Comparison of ENCODE assay signal across 32 cellular contexts in genomic region chrX:113202601-113203000, GRCh38.
"Had no signal": no experiment of that assay in that cellular context is flagged by ENCODE, and none has a peak within 500 bp of the region (broad histone marks: within the 10 kb centered on the region; RNA-seq: fewer than 3 reads in every experiment).

No MANE protein-coding gene starts in this region.

- H3K4me1 Mint-ChIP-seq: activated B cell treated with CpG ODN at 0.5 μM for 24 hours; activated CD4-positive, alpha-beta T cell treated with anti-CD3 and anti-CD28 coated beads, Interleukin-2, amount 10 ng/mL, durations not matched to agents 24 days and 14 days; activated naive CD8-positive, alpha-beta T cell treated with anti-CD3 and anti-CD28 coated beads for 36 hours; activated T-helper 17 cell treated with anti-CD3 and anti-CD28 coated beads, Interleukin-2, amount 50 U/mL, for 72 hours had no signal

- H3K9me3 Mint-ChIP-seq: activated CD4-positive, alpha-beta T cell treated with anti-CD3 and anti-CD28 coated beads, Interleukin-2, amount 10 ng/mL, durations not matched to agents 24 days and 14 days; activated T-cell treated with anti-CD3 and anti-CD28 coated beads, Interleukin-2, amount 50 U/mL, for 4 hours; activated T-helper 1 cell treated with anti-CD3 and anti-CD28 coated beads, Interleukin-12 subunit alpha, Interleukin-12 subunit beta, Interleukin-2, Interleukin-4 antibody, amounts not matched to agents 30 ng/mL and 10 ng/mL and 1 ng/mL, durations not matched to agents 14 hours and 24 hours and 36 hours; activated T-helper 17 cell treated with anti-CD3 and anti-CD28 coated beads, Interleukin-2, amount 50 U/mL, for 72 hours; T-helper 1 cell treated with Interleukin-12 subunit alpha and Interleukin-12 subunit beta and Interleukin-4 antibody, amounts not matched to agents 30 μg/mL and 1 μg/mL, for 36 hours had no signal

- ATAC-seq: activated CD8-positive, alpha-beta T cell treated with anti-CD3 and anti-CD28 coated beads for 36 hours; activated naive CD4-positive, alpha-beta T cell treated with anti-CD3 and anti-CD28 coated beads, Interleukin-2, amount 50 U/mL, for 72 hours; activated T-cell treated with anti-CD3 and anti-CD28 coated beads, Interleukin-2, amount 50 U/mL, for 4 hours; activated T-cell treated with anti-CD3 and anti-CD28 coated beads, Interleukin-2, amount 50 U/mL, for 72 hours; activated T-helper 17 cell treated with anti-CD3 and anti-CD28 coated beads, Interleukin-2, amount 50 U/mL, for 72 hours; body of pancreas had no signal

- DNase-seq: activated B cell treated with CpG ODN at 0.5 μM for 24 hours; activated CD4-positive, alpha-beta memory T cell treated with anti-CD3 and anti-CD28 coated beads for 36 hours; activated CD4-positive, alpha-beta T cell treated with anti-CD3 and anti-CD28 coated beads for 4 hours; activated CD4-positive, alpha-beta T cell treated with anti-CD3 and anti-CD28 coated beads, Interleukin-2, amount 10 ng/mL, durations not matched to agents 24 days and 14 days; activated CD4-positive, alpha-beta T cell treated with anti-CD3 and anti-CD28 coated beads, Interleukin-2, amount 50 U/mL, for 1 hour; activated CD4-positive, alpha-beta T cell treated with anti-CD3 and anti-CD28 coated beads, Interleukin-2, amount 50 U/mL, for 4 hours; activated CD4-positive, CD25-positive, alpha-beta regulatory T cell treated with anti-CD3 and anti-CD28 coated beads, Interleukin-2, amount 50 U/mL, for 72 hours; activated CD8-positive, alpha-beta memory T cell treated with anti-CD3 and anti-CD28 coated beads, Interleukin-2, amount 50 U/mL, for 4 hours; activated CD8-positive, alpha-beta T cell treated with anti-CD3 and anti-CD28 coated beads for 36 hours; activated effector memory CD4-positive, alpha-beta T cell treated with anti-CD3 and anti-CD28 coated beads, Interleukin-2, amount 50 U/mL, for 16 hours; activated naive CD4-positive, alpha-beta T cell; activated naive CD4-positive, alpha-beta T cell treated with anti-CD3 and anti-CD28 coated beads for 36 hours; activated naive CD4-positive, alpha-beta T cell treated with anti-CD3 and anti-CD28 coated beads, Interleukin-2, amount 50 U/mL, for 16 hours; activated naive CD8-positive, alpha-beta T cell treated with anti-CD3 and anti-CD28 coated beads for 36 hours; activated T-cell treated with anti-CD3 and anti-CD28 coated beads for 4 hours; activated T-cell treated with anti-CD3 and anti-CD28 coated beads, Interleukin-2, amount 50 U/mL, for 1 hour; activated T-cell treated with anti-CD3 and anti-CD28 coated beads, Interleukin-2, amount 50 U/mL, for 4 hours; activated T-cell treated with anti-CD3 and anti-CD28 coated beads, Interleukin-2, amount 50 U/mL, for 72 hours; adrenal gland; amniotic stem cell; aorta; body of pancreas; brain microvascular endothelial cell; central memory CD4-positive, alpha-beta T cell; T-helper 1 cell; T-helper 2 cell; T-helper 9 cell had no signal

- H3K4me3 Mint-ChIP-seq: activated B cell treated with CpG ODN at 0.5 μM for 24 hours; activated CD4-positive, alpha-beta memory T cell treated with anti-CD3 and anti-CD28 coated beads for 36 hours; activated CD4-positive, alpha-beta T cell treated with anti-CD3 and anti-CD28 coated beads, Interleukin-2, amount 10 ng/mL, durations not matched to agents 24 days and 14 days; activated CD8-positive, alpha-beta T cell treated with anti-CD3 and anti-CD28 coated beads for 36 hours; activated naive CD4-positive, alpha-beta T cell treated with anti-CD3 and anti-CD28 coated beads for 36 hours; activated naive CD8-positive, alpha-beta T cell treated with anti-CD3 and anti-CD28 coated beads for 36 hours; activated T-cell treated with anti-CD3 and anti-CD28 coated beads, Interleukin-2, amount 50 U/mL, for 4 hours; activated T-cell treated with anti-CD3 and anti-CD28 coated beads, Interleukin-2, amount 50 U/mL, for 72 hours; activated T-helper 1 cell treated with anti-CD3 and anti-CD28 coated beads, Interleukin-12 subunit alpha, Interleukin-12 subunit beta, Interleukin-2, Interleukin-4 antibody, amounts not matched to agents 30 ng/mL and 10 ng/mL and 1 ng/mL, durations not matched to agents 14 hours and 24 hours and 36 hours; activated T-helper 17 cell treated with anti-CD3 and anti-CD28 coated beads, Interleukin-2, amount 50 U/mL, for 72 hours; T-helper 1 cell treated with Interleukin-12 subunit alpha and Interleukin-12 subunit beta and Interleukin-4 antibody, amounts not matched to agents 30 μg/mL and 1 μg/mL, for 36 hours; T-helper 2 cell treated with Interferon-gamma antibody and Interleukin-4, amounts not matched to agents 5 μg/mL and 100 μg/mL, for 36 hours had no signal

- H3K27ac Mint-ChIP-seq: activated B cell treated with CpG ODN at 0.5 μM for 24 hours; activated CD4-positive, alpha-beta memory T cell treated with anti-CD3 and anti-CD28 coated beads for 36 hours; activated CD4-positive, alpha-beta T cell treated with anti-CD3 and anti-CD28 coated beads, Interleukin-2, amount 10 ng/mL, durations not matched to agents 24 days and 14 days; activated CD8-positive, alpha-beta T cell treated with anti-CD3 and anti-CD28 coated beads for 36 hours; activated naive CD4-positive, alpha-beta T cell treated with anti-CD3 and anti-CD28 coated beads for 36 hours; activated naive CD4-positive, alpha-beta T cell treated with anti-CD3 and anti-CD28 coated beads, Interleukin-2, amount 50 U/mL, for 72 hours; activated naive CD8-positive, alpha-beta T cell treated with anti-CD3 and anti-CD28 coated beads for 36 hours; activated T-cell treated with anti-CD3 and anti-CD28 coated beads, Interleukin-2, amount 50 U/mL, for 72 hours; activated T-helper 1 cell treated with anti-CD3 and anti-CD28 coated beads, Interleukin-12 subunit alpha, Interleukin-12 subunit beta, Interleukin-2, Interleukin-4 antibody, amounts not matched to agents 30 ng/mL and 10 ng/mL and 1 ng/mL, durations not matched to agents 14 hours and 24 hours and 36 hours; activated T-helper 17 cell treated with anti-CD3 and anti-CD28 coated beads, Interleukin-2, amount 50 U/mL, for 72 hours; T-helper 1 cell treated with Interleukin-12 subunit alpha and Interleukin-12 subunit beta and Interleukin-4 antibody, amounts not matched to agents 30 μg/mL and 1 μg/mL, for 36 hours; T-helper 2 cell treated with Interferon-gamma antibody and Interleukin-4, amounts not matched to agents 5 μg/mL and 100 μg/mL, for 36 hours had no signal

- H3K36me3 Mint-ChIP-seq: activated CD4-positive, alpha-beta memory T cell treated with anti-CD3 and anti-CD28 coated beads for 36 hours; activated naive CD4-positive, alpha-beta T cell treated with anti-CD3 and anti-CD28 coated beads, Interleukin-2, amount 50 U/mL, for 72 hours; activated naive CD8-positive, alpha-beta T cell treated with anti-CD3 and anti-CD28 coated beads for 36 hours had no signal
